ENCODE assay signal across 1 cellular context in the genomic region with DNA sequence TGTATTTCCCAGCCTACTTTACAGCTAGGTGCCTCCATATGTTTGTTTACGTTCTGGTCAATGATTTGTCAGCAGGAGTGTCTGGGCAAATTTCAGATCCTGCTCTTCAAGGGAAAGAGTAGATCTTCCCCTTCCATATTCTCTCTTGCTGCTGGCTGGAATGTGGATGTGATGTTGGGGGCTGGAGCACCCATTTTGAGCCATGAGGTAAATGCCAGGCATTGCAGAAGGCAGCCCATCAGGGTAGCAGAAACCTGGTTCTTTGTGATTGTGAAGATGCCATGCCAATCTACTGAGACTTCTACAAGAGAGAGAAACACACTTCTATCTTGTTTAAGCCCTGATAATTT.
TF ChIP-seq lines count a peak whose summit lies in the region.

No MANE protein-coding gene starts in this region.

TF ChIP-seq in HepG2, 621 proteins besides CTCF, POLR2A, EP300 and RAD21 (continued from another document):
- TF ChIP-seq, protein P1, sequence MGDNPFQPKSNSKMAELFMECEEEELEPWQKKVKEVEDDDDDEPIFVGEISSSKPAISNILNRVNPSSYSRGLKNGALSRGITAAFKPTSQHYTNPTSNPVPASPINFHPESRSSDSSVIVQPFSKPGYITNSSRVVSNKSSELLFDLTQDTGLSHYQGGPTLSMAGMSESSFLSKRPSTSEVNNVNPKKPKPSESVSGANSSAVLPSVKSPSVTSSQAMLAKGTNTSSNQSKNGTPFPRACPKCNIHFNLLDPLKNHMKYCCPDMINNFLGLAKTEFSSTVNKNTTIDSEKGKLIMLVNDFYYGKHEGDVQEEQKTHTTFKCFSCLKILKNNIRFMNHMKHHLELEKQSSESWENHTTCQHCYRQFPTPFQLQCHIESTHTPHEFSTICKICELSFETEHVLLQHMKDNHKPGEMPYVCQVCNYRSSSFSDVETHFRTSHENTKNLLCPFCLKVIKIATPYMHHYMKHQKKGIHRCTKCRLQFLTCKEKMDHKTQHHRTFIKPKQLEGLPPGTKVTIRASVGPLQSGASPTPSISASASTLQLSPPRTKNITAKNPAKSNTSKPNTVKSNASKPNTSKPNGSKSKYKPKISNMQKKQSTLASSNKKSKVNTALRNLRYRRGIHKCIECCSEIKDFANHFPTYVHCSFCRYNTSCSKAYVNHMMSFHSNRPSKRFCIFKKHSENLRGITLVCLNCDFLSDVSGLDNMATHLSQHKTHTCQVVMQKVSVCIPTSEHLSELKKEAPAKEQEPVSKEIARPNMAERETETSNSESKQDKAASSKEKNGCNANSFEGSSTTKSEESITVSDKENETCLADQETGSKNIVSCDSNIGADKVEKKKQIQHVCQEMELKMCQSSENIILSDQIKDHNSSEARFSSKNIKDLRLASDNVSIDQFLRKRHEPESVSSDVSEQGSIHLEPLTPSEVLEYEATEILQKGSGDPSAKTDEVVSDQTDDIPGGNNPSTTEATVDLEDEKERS (CRISPR knock-in tag; IDR thresholded peaks at IDR 0.05) = peak; percentile 80; the same call in 1 of the 2 replicates
- TF ChIP-seq, protein P2, sequence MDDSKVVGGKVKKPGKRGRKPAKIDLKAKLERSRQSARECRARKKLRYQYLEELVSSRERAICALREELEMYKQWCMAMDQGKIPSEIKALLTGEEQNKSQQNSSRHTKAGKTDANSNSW (CRISPR knock-in tag; IDR thresholded peaks at IDR 0.05; ENCODE audit: borderline replicate concordance) = no peak
- TF ChIP-seq, protein P3, sequence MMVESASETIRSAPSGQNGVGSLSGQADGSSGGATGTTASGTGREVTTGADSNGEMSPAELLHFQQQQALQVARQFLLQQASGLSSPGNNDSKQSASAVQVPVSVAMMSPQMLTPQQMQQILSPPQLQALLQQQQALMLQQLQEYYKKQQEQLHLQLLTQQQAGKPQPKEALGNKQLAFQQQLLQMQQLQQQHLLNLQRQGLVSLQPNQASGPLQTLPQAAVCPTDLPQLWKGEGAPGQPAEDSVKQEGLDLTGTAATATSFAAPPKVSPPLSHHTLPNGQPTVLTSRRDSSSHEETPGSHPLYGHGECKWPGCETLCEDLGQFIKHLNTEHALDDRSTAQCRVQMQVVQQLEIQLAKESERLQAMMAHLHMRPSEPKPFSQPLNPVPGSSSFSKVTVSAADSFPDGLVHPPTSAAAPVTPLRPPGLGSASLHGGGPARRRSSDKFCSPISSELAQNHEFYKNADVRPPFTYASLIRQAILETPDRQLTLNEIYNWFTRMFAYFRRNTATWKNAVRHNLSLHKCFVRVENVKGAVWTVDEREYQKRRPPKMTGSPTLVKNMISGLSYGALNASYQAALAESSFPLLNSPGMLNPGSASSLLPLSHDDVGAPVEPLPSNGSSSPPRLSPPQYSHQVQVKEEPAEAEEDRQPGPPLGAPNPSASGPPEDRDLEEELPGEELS (CRISPR knock-in tag; IDR thresholded peaks at IDR 0.05) = peak; percentile 13; the same call in 1 of the 2 replicates
